8 cellular contexts compared by ENCODE assay signal in the genomic region with DNA sequence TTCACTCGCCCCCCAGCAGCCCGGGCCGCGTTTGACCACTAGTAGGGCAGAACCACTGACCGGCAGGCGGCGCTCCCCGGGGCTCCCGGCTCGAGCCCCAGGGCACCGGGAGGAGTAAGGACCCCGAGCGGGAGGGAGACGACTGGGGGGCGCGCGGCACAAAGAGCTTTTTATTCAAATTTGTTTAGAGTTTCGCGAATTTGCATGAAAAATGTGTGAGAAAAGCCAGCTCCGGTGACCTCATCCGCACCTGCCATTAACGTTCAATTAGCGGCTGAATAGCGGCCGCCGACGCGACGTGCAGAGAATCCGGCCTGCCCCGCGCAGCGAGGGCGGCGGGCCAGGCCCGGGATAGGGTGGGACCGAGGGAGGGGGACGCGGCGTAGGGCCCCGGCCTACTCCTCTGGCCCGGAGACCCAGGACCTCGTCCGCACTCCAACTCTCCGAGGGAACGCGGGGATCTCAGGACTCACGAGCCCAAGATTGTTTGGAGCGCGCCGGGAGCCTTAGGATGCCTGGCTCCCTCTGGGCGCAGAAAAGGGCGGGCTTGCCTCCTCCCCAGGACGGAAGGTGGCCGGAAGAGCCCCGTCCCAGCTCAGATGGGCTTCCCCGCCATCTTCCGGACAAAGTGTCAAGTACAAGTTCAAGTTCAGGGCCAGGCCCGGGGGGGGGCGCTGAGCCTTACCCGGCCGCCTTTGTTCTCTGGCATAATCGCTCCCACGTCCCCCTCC.
DNase-seq lines count a peak whose midpoint lies in the region; ATAC-seq and TF ChIP-seq lines count a peak whose summit lies in the region.

No MANE protein-coding gene starts in this region.

- peak overlapping the region; percentile 59 for H3K4me3 Mint-ChIP-seq in mesothelial cell of epicardium

- TF ChIP-seq CTCF in Peyer's patch (IDR thresholded peaks at IDR 0.05) (peak in 4 of 6 experiments; percentile 14 to 28 (median 17)), colonic mucosa (IDR thresholded peaks at IDR 0.05) (peak; percentile 28), mesothelial cell of epicardium (IDR thresholded peaks at IDR 0.05; ENCODE audit: unreplicated experiment) (peak; percentile 14)

- H3K9ac ChIP-seq in HUES48 (ENCODE audit: low read depth, low read length) (no peak overlapping the region), colonic mucosa (ENCODE audit: low read depth in 2 of 2, low read length in 2 of 2) (no peak overlapping the region)

- H3K27ac Mint-ChIP-seq in mesothelial cell of epicardium = no peak overlapping the region

- no peaks in the 10 kb centered on the region for H3K36me3 Mint-ChIP-seq in mesothelial cell of epicardium

- H3K4me3 ChIP-seq in HUES48 (ENCODE audit: low read depth, low read length) (peak overlapping the region; percentile 52), Peyer's patch (peak overlapping the region; percentile 39 to 67 (median 48)), colonic mucosa (peak overlapping the region; percentile 33)

- peak; percentile 62 for ATAC-seq in GM19397 (IDR thresholded peaks at IDR 0.05; ENCODE audit: unreplicated experiment)

- H3K27ac ChIP-seq in HUES48 (ENCODE audit: low read depth, low read length) (no peak overlapping the region), Peyer's patch (peak overlapping the region in 1 of 4 donors; percentile 52), colonic mucosa (no peak overlapping the region)

- no peaks in the 10 kb centered on the region for H3K9me3 Mint-ChIP-seq in mesothelial cell of epicardium

- peaks cover 98% of the 10 kb centered on the region for H3K27me3 Mint-ChIP-seq in mesothelial cell of epicardium (ENCODE audit: low read depth)

- no peaks in the 10 kb centered on the region for H3K36me3 ChIP-seq in HUES48 (ENCODE audit: control insufficient read depth, insufficient read depth, low read length)
- no peaks in the 10 kb centered on the region for H3K36me3 ChIP-seq in Peyer's patch
- no peaks in the 10 kb centered on the region for H3K36me3 ChIP-seq in colonic mucosa

- H3K4me1 ChIP-seq in HUES48 (ENCODE audit: control insufficient read depth, insufficient read depth, low read length) (peaks cover 24% of the 10 kb centered on the region), Peyer's patch (peaks cover 0 to 15% (median 9%) of the 10 kb centered on the region in 4 donors), colonic mucosa (peaks cover 9% of the 10 kb centered on the region)

- intact Hi-C loops in colonic mucosa (cut with DNase I) = no loop called here

- peaks cover 5% of the 10 kb centered on the region for H3K4me1 Mint-ChIP-seq in mesothelial cell of epicardium

- TF ChIP-seq POLR2A in Peyer's patch (IDR thresholded peaks at IDR 0.05) = no peak

- H3K9me3 ChIP-seq in HUES48 (ENCODE audit: control insufficient read depth, insufficient read depth, low read length) (no peaks in the 10 kb centered on the region), Peyer's patch (no peaks in the 10 kb centered on the region), colonic mucosa (no peaks in the 10 kb centered on the region)

- DNase-seq in DMS53 treated with DMSO at 0.1 percent for 48 hours (lab: John Stamatoyannopoulos, UW; ENCODE audit: unreplicated experiment) (peak; percentile 17), Peyer's patch (peak in 2 of 3 donors; percentile 59 to 66), colonic mucosa (peak; percentile 27), mesothelial cell of epicardium (ENCODE audit: low spot score in 2 of 2, unreplicated experiment in 2 of 2) (no peak), activated gamma-delta T cell treated with Interleukin-2 at 50 U/mL for 16 hours (no peak), NK-92 (lab: John Stamatoyannopoulos, UW; ENCODE audit: unreplicated experiment) (no peak)

- H3K27me3 ChIP-seq in HUES48 (ENCODE audit: control insufficient read depth, insufficient read depth, low read length) (peaks cover 100% of the 10 kb centered on the region), Peyer's patch (peaks cover 0 to 36% of the 10 kb centered on the region in 2 donors), colonic mucosa (peaks cover 54% of the 10 kb centered on the region)

Comparison
In these comparisons a context has a peak if more than half of its experiments do, and no peak if none do; other contexts are left out.
1. DNase-seq: peak in DMS53 treated with DMSO at 0.1 percent for 48 hours (single experiment), Peyer's patch (2 of 3) and colonic mucosa (single experiment); none in mesothelial cell of epicardium (0 of 2), activated gamma-delta T cell treated with Interleukin-2 at 50 U/mL for 16 hours (single experiment) and NK-92 (single experiment).
2. Peak in every context shown above with its lines, with median percentiles within 50 percentile points of each other: H3K4me3 ChIP-seq and CTCF ChIP-seq.